Comparison of ENCODE assay signal across 8 cellular contexts in genomic region chr10:100519321-100520051, GRCh38. TPM values are rescaled to one million over a fixed set of nuclear protein-coding genes. Genes with fewer than 3 reads are reported as not detected.
DNase-seq lines count a peak whose midpoint lies in the region; ATAC-seq, FAIRE-seq and TF ChIP-seq lines count a peak whose summit lies in the region.

A gene with protein sequence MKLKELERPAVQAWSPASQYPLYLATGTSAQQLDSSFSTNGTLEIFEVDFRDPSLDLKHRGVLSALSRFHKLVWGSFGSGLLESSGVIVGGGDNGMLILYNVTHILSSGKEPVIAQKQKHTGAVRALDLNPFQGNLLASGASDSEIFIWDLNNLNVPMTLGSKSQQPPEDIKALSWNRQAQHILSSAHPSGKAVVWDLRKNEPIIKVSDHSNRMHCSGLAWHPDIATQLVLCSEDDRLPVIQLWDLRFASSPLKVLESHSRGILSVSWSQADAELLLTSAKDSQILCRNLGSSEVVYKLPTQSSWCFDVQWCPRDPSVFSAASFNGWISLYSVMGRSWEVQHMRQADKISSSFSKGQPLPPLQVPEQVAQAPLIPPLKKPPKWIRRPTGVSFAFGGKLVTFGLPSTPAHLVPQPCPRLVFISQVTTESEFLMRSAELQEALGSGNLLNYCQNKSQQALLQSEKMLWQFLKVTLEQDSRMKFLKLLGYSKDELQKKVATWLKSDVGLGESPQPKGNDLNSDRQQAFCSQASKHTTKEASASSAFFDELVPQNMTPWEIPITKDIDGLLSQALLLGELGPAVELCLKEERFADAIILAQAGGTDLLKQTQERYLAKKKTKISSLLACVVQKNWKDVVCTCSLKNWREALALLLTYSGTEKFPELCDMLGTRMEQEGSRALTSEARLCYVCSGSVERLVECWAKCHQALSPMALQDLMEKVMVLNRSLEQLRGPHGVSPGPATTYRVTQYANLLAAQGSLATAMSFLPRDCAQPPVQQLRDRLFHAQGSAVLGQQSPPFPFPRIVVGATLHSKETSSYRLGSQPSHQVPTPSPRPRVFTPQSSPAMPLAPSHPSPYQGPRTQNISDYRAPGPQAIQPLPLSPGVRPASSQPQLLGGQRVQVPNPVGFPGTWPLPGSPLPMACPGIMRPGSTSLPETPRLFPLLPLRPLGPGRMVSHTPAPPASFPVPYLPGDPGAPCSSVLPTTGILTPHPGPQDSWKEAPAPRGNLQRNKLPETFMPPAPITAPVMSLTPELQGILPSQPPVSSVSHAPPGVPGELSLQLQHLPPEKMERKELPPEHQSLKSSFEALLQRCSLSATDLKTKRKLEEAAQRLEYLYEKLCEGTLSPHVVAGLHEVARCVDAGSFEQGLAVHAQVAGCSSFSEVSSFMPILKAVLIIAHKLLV (minus strand): TSS chr10:100519861. CDS start chr10:100516952, 2,909 bp downstream.

- H2AK5ac ChIP-seq in trophoblast cell (ENCODE audit: low read length) = no peak within 1 kb of the TSS

- peak within 1 kb of the TSS; percentile 22 for H3K4me3 Mint-ChIP-seq in activated T-helper 17 cell treated with anti-CD3 and anti-CD28 coated beads, Interleukin-2, amount 50 U/mL, for 72 hours

- peak within 1 kb of the TSS; percentile 79 for H3K27ac Mint-ChIP-seq in activated T-helper 17 cell treated with anti-CD3 and anti-CD28 coated beads, Interleukin-2, amount 50 U/mL, for 72 hours

- no peak within 1 kb of the TSS for H2BK5ac ChIP-seq in trophoblast cell (ENCODE audit: low read depth, low read length, poor library complexity)

- ATAC-seq in activated T-helper 17 cell treated with anti-CD3 and anti-CD28 coated beads, Interleukin-2, amount 50 U/mL, for 72 hours (replicated peaks) = no peak
- ATAC-seq in left cardiac atrium (peak; percentile 83 to 86), HG03108 (IDR thresholded peaks at IDR 0.05; ENCODE audit: unreplicated experiment) (no peak)

- no peak for DNase-seq in GM12891 (ENCODE audit: insufficient read length, low spot score)
- DNase-seq in left cardiac atrium = peak; percentile 48
- peak in 1 of 2 donors; percentile 33 for DNase-seq in trophoblast cell
- no peak for DNase-seq in GM19239 (ENCODE audit: insufficient read length, low spot score)
- DNase-seq in RCC 7860 (ENCODE audit: low spot score) = no peak
- no peak for DNase-seq in epidermal melanocyte (ENCODE audit: insufficient read length, low spot score)

- peaks cover 14% of the 10 kb centered on the region for H3K4me1 Mint-ChIP-seq in activated T-helper 17 cell treated with anti-CD3 and anti-CD28 coated beads, Interleukin-2, amount 50 U/mL, for 72 hours

- peak within 1 kb of the TSS; percentile 40 for H3K14ac ChIP-seq in trophoblast cell (ENCODE audit: low read length)

- H3K18ac ChIP-seq in trophoblast cell (ENCODE audit: low read length) = no peak within 1 kb of the TSS

- H3K36me3 ChIP-seq in trophoblast cell (ENCODE audit: control insufficient read depth in 1 of 2, insufficient read depth in 2 of 2, low read length in 2 of 2) = peaks cover 9 to 11% of the 10 kb centered on the region in 2 experiments

- H4K8ac ChIP-seq in trophoblast cell (ENCODE audit: low read depth, low read length) = peak within 1 kb of the TSS; percentile 49

- TF ChIP-seq POLR2A in GM12891 (IDR thresholded peaks at IDR 0.05; ENCODE audit: low read depth, low read length) = no peak

- peaks cover 5% of the 10 kb centered on the region for H3K27me3 ChIP-seq in trophoblast cell (ENCODE audit: insufficient read depth, low read length)

- no peaks in the 10 kb centered on the region for H3K9me3 Mint-ChIP-seq in activated T-helper 17 cell treated with anti-CD3 and anti-CD28 coated beads, Interleukin-2, amount 50 U/mL, for 72 hours

- intact Hi-C loops in left cardiac atrium (cut with DNase I) = loop anchor here in 1 of 2 donors (5.0 kb wide), 1 partner anchor 182 kb away; no protein-coding TSS in a partner anchor

- H2BK12ac ChIP-seq in trophoblast cell (ENCODE audit: low read length) = no peak within 1 kb of the TSS

- H4K91ac ChIP-seq in trophoblast cell (ENCODE audit: low read depth, low read length) = no peak within 1 kb of the TSS

- H3K4ac ChIP-seq in trophoblast cell (ENCODE audit: low read depth, low read length) = no peak within 1 kb of the TSS

- H3K36me3 Mint-ChIP-seq in activated T-helper 17 cell treated with anti-CD3 and anti-CD28 coated beads, Interleukin-2, amount 50 U/mL, for 72 hours (ENCODE audit: low read depth) = peaks cover 81% of the 10 kb centered on the region

- H3K23ac ChIP-seq in trophoblast cell (ENCODE audit: low read length) = no peak within 1 kb of the TSS

- H3K79me2 ChIP-seq in trophoblast cell (ENCODE audit: control insufficient read depth, insufficient read depth, low read length, poor library complexity) = no peaks in the 10 kb centered on the region

- H3K4me2 ChIP-seq in trophoblast cell (ENCODE audit: low read length) = peak within 1 kb of the TSS; percentile 73

- no peaks in the 10 kb centered on the region for H3K27me3 Mint-ChIP-seq in activated T-helper 17 cell treated with anti-CD3 and anti-CD28 coated beads, Interleukin-2, amount 50 U/mL, for 72 hours

- H3K4me3 ChIP-seq in trophoblast cell (ENCODE audit: low read depth, low read length) = peak within 1 kb of the TSS; percentile 62

- FAIRE-seq in GM12891 (lab: Jason Lieb, UNC) = peak; percentile 5
- FAIRE-seq in GM19239 (lab: Jason Lieb, UNC) = no peak
- FAIRE-seq in RCC 7860 (lab: Jason Lieb, UNC) = no peak

- peaks cover 5 to 11% of the 10 kb centered on the region in 2 experiments for H3K4me1 ChIP-seq in trophoblast cell (ENCODE audit: control insufficient read depth in 1 of 2, insufficient read depth in 2 of 2, low read length in 2 of 2)

- peak within 1 kb of the TSS; percentile 37 for H4K12ac ChIP-seq in trophoblast cell (ENCODE audit: low read depth, low read length)

- H3K9ac ChIP-seq in trophoblast cell (ENCODE audit: low read length) = peak within 1 kb of the TSS; percentile 7

- no peaks in the 10 kb centered on the region for H3K79me1 ChIP-seq in trophoblast cell (ENCODE audit: low read length)

- no peak within 1 kb of the TSS for H2BK120ac ChIP-seq in trophoblast cell (ENCODE audit: insufficient read depth, low read length, poor library complexity)

- no CpG with 5 or more reads among the region's 72 CpGs for WGBS in trophoblast cell (ENCODE audit: extremely low coverage, insufficient coverage, insufficient read length)

- peak within 1 kb of the TSS; percentile 64 for H2AFZ ChIP-seq in trophoblast cell (ENCODE audit: insufficient read depth, low read length, poor library complexity)

- H3K27ac ChIP-seq in trophoblast cell (ENCODE audit: low read depth, low read length) = no peak within 1 kb of the TSS

- H3K9me3 ChIP-seq in trophoblast cell (ENCODE audit: insufficient read depth, low read depth, low read length) = no peaks in the 10 kb centered on the region

TF ChIP-seq in GM12891, 5 proteins besides CTCF, POLR2A, EP300 and RAD21:
- TF ChIP-seq PAX5 (IDR thresholded peaks at IDR 0.05; ENCODE audit: insufficient read depth, low read length, severe bottlenecking) (no peak), SPI1 (IDR thresholded peaks at IDR 0.05; ENCODE audit: low read depth, low read length) (no peak), POLR2AphosphoS5 (IDR thresholded peaks at IDR 0.05; ENCODE audit: low read depth, low read length) (no peak), POU2F2 (IDR thresholded peaks at IDR 0.05; ENCODE audit: low read depth, low read length) (no peak), TAF1 (IDR thresholded peaks at IDR 0.05; ENCODE audit: low read depth, low read length) (no peak)

RNA-seq across cellular contexts. Expression of the gene that starts here (rescaled TPM):
- polyA plus RNA-seq in GM12891 (2012; ENCODE audit: low read depth, missing spikeins) = 15.2 TPM
- 100 to 1,000 TPM in 1 of 2 donors, 10 to 100 TPM in 1; 67.0 to 127 TPM for total RNA-seq in activated T-helper 17 cell treated with anti-CD3 and anti-CD28 coated beads, Interleukin-2, amount 50 U/mL, for 72 hours
- total RNA-seq in left cardiac atrium = 10 to 100 TPM in 1 of 2 donors, 1 to 10 TPM in 1; 7.0 to 11.7 TPM
- 2.4 and 2.8 TPM in 2 replicates for polyA plus RNA-seq in trophoblast cell (2013)

Comparison
In these comparisons a context has a peak if more than half of its experiments do, and no peak if none do; other contexts are left out.
1. RNA of the gene that starts here (total RNA-seq): 67.0 to 127 TPM in activated T-helper 17 cell treated with anti-CD3 and anti-CD28 coated beads, Interleukin-2, amount 50 U/mL, for 72 hours; 7.0 to 11.7 TPM in left cardiac atrium; every median in the first group is over 4 times any median in the second.
2. ATAC-seq: peak in left cardiac atrium (2 of 2); none in activated T-helper 17 cell treated with anti-CD3 and anti-CD28 coated beads, Interleukin-2, amount 50 U/mL, for 72 hours (single experiment) and HG03108 (single experiment).